Comparison of ENCODE assay signal across 10 cellular contexts in genomic region chr1:94093996-94094395, GRCh38. TPM values are rescaled to one million over a fixed set of nuclear protein-coding genes. Genes with fewer than 3 reads are reported as not detected.
DNase-seq lines count a peak whose midpoint lies in the region; ATAC-seq and TF ChIP-seq lines count a peak whose summit lies in the region.
"Had no signal": no experiment of that assay in that cellular context is flagged by ENCODE, and none has a peak within 500 bp of the region (broad histone marks: within the 10 kb centered on the region; RNA-seq: fewer than 3 reads in every experiment).

No MANE protein-coding gene starts in this region.

- H3K9me3 ChIP-seq in IMR-90 (ENCODE audit: control insufficient read depth, insufficient read depth, low read length) (no peaks in the 10 kb centered on the region), lung (ENCODE audit: control insufficient read depth in 2 of 2, insufficient read depth in 1 of 2, low read length in 1 of 2) (no peaks in the 10 kb centered on the region), HAP-1 (no peaks in the 10 kb centered on the region)
- no peaks in the 10 kb centered on the region for H3K9me3 ChIP-seq in naive thymus-derived CD4-positive, alpha-beta T cell (ENCODE audit: control insufficient read depth in 2 of 3, low read length in 3 of 3)

- BruUV-seq in IMR-90 (replicated peaks; lab: Mats Ljungman, UMichigan) = no TSS peak

- no peaks in the 10 kb centered on the region for H3K9me3 Mint-ChIP-seq in chondrocyte (ENCODE audit: low read depth)
- peaks cover 0 to 1% (median 0%) of the 10 kb centered on the region in 11 donors for H3K9me3 Mint-ChIP-seq in naive thymus-derived CD4-positive, alpha-beta T cell

- H3K9me1 ChIP-seq in IMR-90 (ENCODE audit: insufficient read depth, low read length) = peaks cover 25% of the 10 kb centered on the region

- intact Hi-C loops in IMR-90 (cut with micrococcal nuclease) = no loop called here
- intact Hi-C loops in naive thymus-derived CD4-positive, alpha-beta T cell (cut with micrococcal nuclease) = no loop called here

- CTCF ChIA-PET in IMR-90 (lab: Yijun Ruan, JAX) = interaction anchor here (0.6 to 1.0 kb wide), 3 partner anchors 29 to 379 kb away, joined by 3 to 4 read pairs (median 3); no protein-coding TSS in a partner anchor
- CTCF ChIA-PET in naive thymus-derived CD4-positive, alpha-beta T cell (lab: Charles Lee) = no interaction called here

- WGBS in IMR-90 (ENCODE audit: extremely low coverage in 2 of 2, insufficient read length in 1 of 2), 2 experiments = 7% methylated on average over 2 of the region's 6 CpGs; no CpG with 5 or more reads in 1 of the 2 experiments
- WGBS in lung, 2 donors = 36 to 60% methylated on average over 6 of the region's 6 CpGs

- peaks cover 77% of the 10 kb centered on the region for H3K4me1 Mint-ChIP-seq in chondrocyte (ENCODE audit: low read depth)
- H3K4me1 Mint-ChIP-seq in naive thymus-derived CD4-positive, alpha-beta T cell = peaks cover 10 to 26% (median 16%) of the 10 kb centered on the region in 7 donors

- H2AK5ac ChIP-seq in IMR-90 (ENCODE audit: low read depth, low read length) = peak overlapping the region; percentile 68

- no peak for TF ChIP-seq RAD21 in IMR-90 (IDR thresholded peaks at IDR 0.05; ENCODE audit: low read length)

- H2BK15ac ChIP-seq in IMR-90 (ENCODE audit: low read depth, low read length) = peak overlapping the region; percentile 67; the same call in 2 of the 3 replicates

- H3K27me3 ChIP-seq in IMR-90 (ENCODE audit: control insufficient read depth, insufficient read depth, low read length) = no peaks in the 10 kb centered on the region
- no peaks in the 10 kb centered on the region for H3K27me3 ChIP-seq in lung (ENCODE audit: control insufficient read depth, insufficient read depth)
- H3K27me3 ChIP-seq in naive thymus-derived CD4-positive, alpha-beta T cell (ENCODE audit: control insufficient read depth in 2 of 2, insufficient read depth in 2 of 2, low read length in 2 of 2) = no peaks in the 10 kb centered on the region
- H3K27me3 ChIP-seq in HAP-1 (ENCODE audit: low read depth) = no peaks in the 10 kb centered on the region

- peak overlapping the region; percentile 37 for H3K4me2 ChIP-seq in IMR-90 (ENCODE audit: low read depth, low read length)

- H3K36me3 ChIP-seq in IMR-90 (ENCODE audit: control insufficient read depth, insufficient read depth, low read length) (no peaks in the 10 kb centered on the region), lung (ENCODE audit: control insufficient read depth in 2 of 2, insufficient read depth in 2 of 2, low read length in 2 of 2) (no peaks in the 10 kb centered on the region), HAP-1 (replicated peaks) (no peaks in the 10 kb centered on the region)
- no peaks in the 10 kb centered on the region for H3K36me3 ChIP-seq in naive thymus-derived CD4-positive, alpha-beta T cell (ENCODE audit: control insufficient read depth in 2 of 3, insufficient read depth in 3 of 3, low read length in 3 of 3)

- H3K27ac Mint-ChIP-seq in chondrocyte (ENCODE audit: unreplicated experiment) = peak overlapping the region; percentile 97
- no peak overlapping the region for H3K27ac Mint-ChIP-seq in naive thymus-derived CD4-positive, alpha-beta T cell

- H3K9ac ChIP-seq in IMR-90 (ENCODE audit: low read depth, low read length) = peak overlapping the region; percentile 31

- H4K20me1 ChIP-seq in IMR-90 (ENCODE audit: insufficient read depth, low read length) = no peaks in the 10 kb centered on the region

- peak overlapping the region; percentile 68 to 75 for H4K8ac ChIP-seq in IMR-90 (ENCODE audit: low read depth in 2 of 2, low read length in 2 of 2)

- no peaks in the 10 kb centered on the region for H3K36me3 Mint-ChIP-seq in chondrocyte (ENCODE audit: low read depth)
- no peaks in the 10 kb centered on the region for H3K36me3 Mint-ChIP-seq in naive thymus-derived CD4-positive, alpha-beta T cell

- peak overlapping the region; percentile 91 for H4K5ac ChIP-seq in IMR-90 (ENCODE audit: low read depth, low read length)

- no peaks in the 10 kb centered on the region for H3K27me3 Mint-ChIP-seq in chondrocyte (ENCODE audit: low read depth)
- peaks cover under 1 to 24% (median 6%) of the 10 kb centered on the region in 5 donors for H3K27me3 Mint-ChIP-seq in naive thymus-derived CD4-positive, alpha-beta T cell

- no peaks in the 10 kb centered on the region for H3K79me1 ChIP-seq in IMR-90 (ENCODE audit: low read depth in 1 of 2, low read length in 2 of 2)

- H2BK5ac ChIP-seq in IMR-90 (ENCODE audit: low read depth, low read length, poor library complexity, severe bottlenecking) = peak overlapping the region; percentile 79

- peak overlapping the region; percentile 95 for H3K18ac ChIP-seq in IMR-90 (ENCODE audit: low read depth, low read length)

- POLR2A ChIA-PET in IMR-90 (lab: Charles Lee; ENCODE audit: unreplicated experiment) = no interaction called here
- POLR2A ChIA-PET in naive thymus-derived CD4-positive, alpha-beta T cell (lab: Charles Lee) = no interaction called here

- peak overlapping the region; percentile 91 for H3K4ac ChIP-seq in IMR-90 (ENCODE audit: low read depth, low read length)

- peak overlapping the region; percentile 94 for H2BK120ac ChIP-seq in IMR-90 (ENCODE audit: low read depth, low read length)

- H2BK20ac ChIP-seq in IMR-90 (ENCODE audit: low read depth, low read length) = peak overlapping the region; percentile 93

- in situ Hi-C loops in IMR-90 (cut with MboI; ENCODE audit: low sequenced_read_pairs) = no loop called here
- in situ Hi-C loops in HAP-1 (cut with MboI; ENCODE audit: low sequenced_read_pairs) = no loop called here

- peak overlapping the region; percentile 54 for H3K14ac ChIP-seq in IMR-90 (replicated peaks; ENCODE audit: low read depth, low read length)

- H4K91ac ChIP-seq in IMR-90 (ENCODE audit: insufficient read depth, low read depth, low read length) = peak overlapping the region; percentile 90

- peak overlapping the region; percentile 84 for H2AFZ ChIP-seq in IMR-90 (replicated peaks; ENCODE audit: low read length, poor library complexity)

- peak; percentile 6; the same call in 1 of the 2 replicates for ATAC-seq in IMR-90 (ENCODE audit: low read depth)
- ATAC-seq in lung (ENCODE audit: insufficient read depth, low FRiP score) = no peak
- no peak for ATAC-seq in naive thymus-derived CD4-positive, alpha-beta T cell
- no peak for ATAC-seq in HG02642 (IDR thresholded peaks at IDR 0.05; ENCODE audit: poor library complexity, unreplicated experiment)

- peak; percentile 57 for DNase-seq in IMR-90
- no peak for DNase-seq in chondrocyte (ENCODE audit: low spot score)
- no peak for DNase-seq in lung (ENCODE audit: low spot score)
- DNase-seq in substantia nigra (lab: John Stamatoyannopoulos, UW) = peak in 2 of 49 donors; percentile 29 to 44
- no peak for DNase-seq in naive thymus-derived CD4-positive, alpha-beta T cell
- DNase-seq in HAP-1 (ENCODE audit: low spot score in 2 of 2) = no peak
- no peak for DNase-seq in SHP77 treated with DMSO at 0.1 percent for 48 hours (lab: John Stamatoyannopoulos, UW)
- DNase-seq: effector memory CD4-positive, alpha-beta T cell; NCI-H1417 had no signal

- peaks cover 31% of the 10 kb centered on the region for H3K4me1 ChIP-seq in IMR-90 (ENCODE audit: control insufficient read depth, insufficient read depth, low read length)
- H3K4me1 ChIP-seq in lung (ENCODE audit: control insufficient read depth in 2 of 2, insufficient read depth in 2 of 2, low read length in 2 of 2) = peaks cover 7 to 13% of the 10 kb centered on the region in 2 donors
- no peaks in the 10 kb centered on the region for H3K4me1 ChIP-seq in naive thymus-derived CD4-positive, alpha-beta T cell (ENCODE audit: control insufficient read depth in 2 of 2, insufficient read depth in 2 of 2, low read length in 2 of 2)
- no peaks in the 10 kb centered on the region for H3K4me1 ChIP-seq in HAP-1

- H3K4me3 ChIP-seq in IMR-90 (ENCODE audit: insufficient read depth, low read depth, low read length) (no peak overlapping the region), lung (no peak overlapping the region), HAP-1 (no peak overlapping the region)
- H3K4me3 ChIP-seq in naive thymus-derived CD4-positive, alpha-beta T cell (ENCODE audit: low read length) = no peak overlapping the region

- peak overlapping the region; percentile 61 for H3K4me3 Mint-ChIP-seq in chondrocyte (ENCODE audit: unreplicated experiment)
- H3K4me3 Mint-ChIP-seq in naive thymus-derived CD4-positive, alpha-beta T cell = no peak overlapping the region

- peak overlapping the region; percentile 90 for H3K27ac ChIP-seq in IMR-90 (ENCODE audit: insufficient read depth, low read length)
- peak overlapping the region; percentile 84 to 89 for H3K27ac ChIP-seq in lung (ENCODE audit: low read depth in 1 of 2, low read length in 1 of 2)
- peak overlapping the region; percentile 3 for H3K27ac ChIP-seq in substantia nigra (ENCODE audit: low read depth, low read length, poor library complexity, severe bottlenecking)
- H3K27ac ChIP-seq in naive thymus-derived CD4-positive, alpha-beta T cell (ENCODE audit: low read depth, low read length) = no peak overlapping the region

- no peak for TF ChIP-seq POLR2A in IMR-90 (IDR thresholded peaks at IDR 0.05; ENCODE audit: low read depth, low read length)

- TF ChIP-seq CTCF in IMR-90 (conservative IDR thresholded peaks at IDR 0.05; ENCODE audit: low read depth, low read length) (no peak), chondrocyte (IDR thresholded peaks at IDR 0.05) (peak; percentile 25), lung (IDR thresholded peaks at IDR 0.05; ENCODE audit: control extremely low read depth, extremely low read depth) (no peak)

- peak overlapping the region; percentile 88 for H2AK9ac ChIP-seq in IMR-90 (replicated peaks; ENCODE audit: low read depth, low read length, poor library complexity)

- H3K23ac ChIP-seq in IMR-90 (ENCODE audit: low read depth, low read length) = peak overlapping the region; percentile 66

- dilution Hi-C loops in IMR-90 (cut with HindIII; ENCODE audit: low sequenced_read_pairs, unreplicated experiment) = no loop called here

- peak overlapping the region; percentile 73; the same call in 1 of the 2 replicates for H3K56ac ChIP-seq in IMR-90 (ENCODE audit: extremely low read depth, insufficient read depth, low read length)

TF ChIP-seq in IMR-90, 13 proteins besides CTCF, POLR2A, EP300 and RAD21:
- no peak for TF ChIP-seq FOS (IDR thresholded peaks at IDR 0.05; ENCODE audit: low read depth, low read length)
- TF ChIP-seq CHD1 (IDR thresholded peaks at IDR 0.05; ENCODE audit: low read depth, low read length) = no peak
- no peak for TF ChIP-seq CEBPB (IDR thresholded peaks at IDR 0.05; ENCODE audit: low read depth, low read length)
- TF ChIP-seq BHLHE40 (IDR thresholded peaks at IDR 0.05; ENCODE audit: low read depth, low read length) = no peak
- TF ChIP-seq NFE2L2 (IDR thresholded peaks at IDR 0.05; ENCODE audit: low read depth, low read length) = no peak

RNA-seq across cellular contexts. Expression of gene ABCA4, which starts 27.0 kb away (rescaled TPM):
- total RNA-seq in IMR-90 (2012; rRNA removed) = under 0.01 TPM in 2 replicates
- polyA plus RNA-seq in IMR-90 (2012; rRNA removed) = 0.11 and 0.36 TPM in 2 replicates
- polyA plus RNA-seq in IMR-90 (2012; cell fraction: cytosol; rRNA removed) = 0.01 and 0.07 TPM in 2 replicates
- 0.40 and 0.99 TPM in 2 replicates for polyA plus RNA-seq in IMR-90 (2012; cell fraction: nucleus; rRNA removed; ENCODE audit: low replicate concordance)
- 0.22 to 0.63 TPM (median 0.26 TPM) in 3 replicates for total RNA-seq in chondrocyte
- 1 to 10 TPM in 1 of 2 donors, under 1 TPM in 1; 1.00 to 1.0 TPM for total RNA-seq in lung
- polyA plus RNA-seq in lung = under 1 TPM; 0.21 to 0.33 TPM
- total RNA-seq in naive thymus-derived CD4-positive, alpha-beta T cell = not detected
- polyA plus RNA-seq in naive thymus-derived CD4-positive, alpha-beta T cell = not detected
